Comparison of ENCODE assay signal across 8 cellular contexts in the genomic region with DNA sequence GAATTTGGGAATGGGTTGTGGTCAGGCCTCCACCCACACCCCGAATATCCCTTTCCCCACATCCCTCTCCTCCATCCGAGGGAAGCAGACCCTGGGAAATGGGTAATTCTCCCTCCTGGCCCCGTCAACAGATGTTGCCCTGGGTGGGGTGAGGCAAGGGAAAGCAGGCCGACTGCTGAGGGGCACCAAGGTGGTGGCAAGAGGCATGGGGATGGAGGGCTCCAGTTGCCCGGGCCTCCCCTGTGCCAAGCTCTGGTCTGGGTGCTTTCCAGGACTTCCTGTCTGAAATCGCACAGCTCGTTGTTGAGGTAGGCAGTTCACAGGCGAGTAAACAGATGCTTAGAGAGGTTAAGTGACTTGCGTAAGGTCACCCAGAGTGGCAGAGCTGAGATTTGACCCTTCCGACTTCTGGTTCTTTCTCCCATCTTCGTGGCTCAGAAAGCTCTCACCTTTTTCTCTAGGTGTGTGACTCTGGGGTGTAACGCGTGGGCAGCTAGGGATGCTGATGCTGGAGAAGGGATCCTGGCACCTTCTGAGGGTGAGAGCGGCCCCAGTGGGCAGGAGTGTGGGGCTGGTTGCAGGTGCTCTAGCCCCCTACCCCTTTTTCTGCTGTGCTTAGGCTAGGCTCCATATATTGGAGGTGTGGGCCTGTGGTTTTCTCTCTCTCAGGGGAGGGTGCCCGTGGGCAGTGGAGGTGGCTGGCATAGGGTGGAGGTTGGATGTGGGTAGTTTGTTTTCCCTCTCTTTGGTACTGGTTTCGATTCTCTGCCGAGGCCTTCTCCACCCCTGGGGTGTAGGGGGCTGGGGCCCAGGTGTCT. TPM values are rescaled to one million over a fixed set of nuclear protein-coding genes. Genes with fewer than 3 reads are reported as not detected.
DNase-seq lines count a peak whose midpoint lies in the region; ATAC-seq and TF ChIP-seq lines count a peak whose summit lies in the region.

No MANE protein-coding gene starts in this region.

- TF ChIP-seq CTCF in smooth muscle cell (IDR thresholded peaks at IDR 0.05; ENCODE audit: borderline replicate concordance, insufficient read depth, poor library complexity, severe bottlenecking) = no peak
- no peak for TF ChIP-seq CTCF in dorsolateral prefrontal cortex (IDR thresholded peaks at IDR 0.05 in 54 of 56, conservative IDR thresholded peaks at IDR 0.05 in 2 of 56; ENCODE audit: low read depth in 1 of 56, partially characterized antibody in 56 of 56)

- no peaks in the 10 kb centered on the region for H3K36me3 ChIP-seq in smooth muscle cell (ENCODE audit: low read depth)

- H2AFZ ChIP-seq in smooth muscle cell (ENCODE audit: low read depth) = no peak overlapping the region

- no peak overlapping the region for H3K4me3 ChIP-seq in smooth muscle cell
- H3K4me3 ChIP-seq in dorsolateral prefrontal cortex = no peak overlapping the region

- no peaks in the 10 kb centered on the region for H3K9me3 ChIP-seq in smooth muscle cell (replicated peaks; ENCODE audit: low read depth)

- H3K79me2 ChIP-seq in smooth muscle cell (ENCODE audit: low read depth) = peaks cover 85% of the 10 kb centered on the region

- no peak overlapping the region for H3K9ac ChIP-seq in smooth muscle cell (ENCODE audit: low read depth)

- no peaks in the 10 kb centered on the region for H3K4me1 ChIP-seq in smooth muscle cell (ENCODE audit: low read depth)

- ATAC-seq in GM18861 (IDR thresholded peaks at IDR 0.05; ENCODE audit: unreplicated experiment) = no peak

- intact Hi-C loops in dorsolateral prefrontal cortex (cut with DNase I) = no loop called here

- H3F3A ChIP-seq in smooth muscle cell (ENCODE audit: low read depth) = no peaks in the 10 kb centered on the region

- WGBS in smooth muscle cell (ENCODE audit: low lambda C conversion rate) = 82% methylated on average over 17 of the region's 17 CpGs

- peaks cover 93% of the 10 kb centered on the region for H4K20me1 ChIP-seq in smooth muscle cell (ENCODE audit: low read depth)

- H3K27ac ChIP-seq in smooth muscle cell (ENCODE audit: low read depth) = no peak overlapping the region
- H3K27ac ChIP-seq in dorsolateral prefrontal cortex = peak overlapping the region in 13 of 59 donors; percentile 0 to 58 (median 26)

- H3K27me3 ChIP-seq in smooth muscle cell (ENCODE audit: low read depth) = no peaks in the 10 kb centered on the region
- H3K27me3 ChIP-seq in dorsolateral prefrontal cortex = no peaks in the 10 kb centered on the region

- no peak overlapping the region for H3K4me2 ChIP-seq in smooth muscle cell

- DNase-seq in stimulated activated CD4-positive, alpha-beta T cell treated with anti-CD3 and anti-CD28 coated beads, Interleukin-15, amount 100 ng/mL, for 24 hours = peak; percentile 49
- no peak for DNase-seq in stimulated activated CD4-positive, alpha-beta T cell treated with anti-CD3 and anti-CD28 coated beads, Interleukin-12 subunit alpha, Interleukin-12 subunit beta, amount 100 ng/mL, for 4 hours
- DNase-seq in activated gamma-delta T cell (lab: John Stamatoyannopoulos, UW) (peak; percentile 34), lung microvascular endothelial cell (ENCODE audit: low read depth in 2 of 2) (peak; percentile 47 to 62), smooth muscle cell (lab: John Stamatoyannopoulos, UW; ENCODE audit: unreplicated experiment) (no peak), dorsolateral prefrontal cortex (no peak), NCI-H146 (lab: John Stamatoyannopoulos, UW) (no peak)

RNA-seq across cellular contexts. Expression of gene RARA, which starts 17.2 kb away (rescaled TPM):
- total RNA-seq in lung microvascular endothelial cell (5.4 and 6.0 TPM in 2 replicates), smooth muscle cell (13.6 and 22.5 TPM in 2 replicates), dorsolateral prefrontal cortex (10 to 100 TPM; 10.4 to 38.8 (median 22.5) TPM)
- 21.6 and 22.1 TPM in 2 replicates for polyA plus RNA-seq in smooth muscle cell

RNA-seq across cellular contexts. Expression of gene GJD3, which starts 38.3 kb away (rescaled TPM):
- total RNA-seq in lung microvascular endothelial cell (2.2 and 3.0 TPM in 2 replicates), smooth muscle cell (not detected in 2 replicates), dorsolateral prefrontal cortex (1 to 10 TPM in 4 of 120 experiments, under 1 TPM in 18, not detected in 98; 0.48 to 1.7 (median 0.75) TPM)
- polyA plus RNA-seq in smooth muscle cell = 0.27 and 0.30 TPM in 2 replicates

RNA-seq across cellular contexts. Expression of gene CDC6, which starts 38.5 kb away (rescaled TPM):
- 3.8 and 8.3 TPM in 2 replicates for total RNA-seq in lung microvascular endothelial cell
- 10.4 and 15.1 TPM in 2 replicates for total RNA-seq in smooth muscle cell
- polyA plus RNA-seq in smooth muscle cell = 5.2 and 5.5 TPM in 2 replicates
- 10 to 100 TPM in 12 of 120 experiments, 1 to 10 TPM in 108; 1.0 to 12.6 (median 6.7) TPM for total RNA-seq in dorsolateral prefrontal cortex

Comparison
In these comparisons a context has a peak if more than half of its experiments do, and no peak if none do; other contexts are left out.
1. DNase-seq: peak in stimulated activated CD4-positive, alpha-beta T cell treated with anti-CD3 and anti-CD28 coated beads, Interleukin-15, amount 100 ng/mL, for 24 hours (single experiment), activated gamma-delta T cell (single experiment) and lung microvascular endothelial cell (2 of 2); none in stimulated activated CD4-positive, alpha-beta T cell treated with anti-CD3 and anti-CD28 coated beads, Interleukin-12 subunit alpha, Interleukin-12 subunit beta, amount 100 ng/mL, for 4 hours (single experiment), smooth muscle cell (single experiment), dorsolateral prefrontal cortex (0 of 10) and NCI-H146 (single experiment).